ENCODE assay signal across 22 cellular contexts in the genomic region with DNA sequence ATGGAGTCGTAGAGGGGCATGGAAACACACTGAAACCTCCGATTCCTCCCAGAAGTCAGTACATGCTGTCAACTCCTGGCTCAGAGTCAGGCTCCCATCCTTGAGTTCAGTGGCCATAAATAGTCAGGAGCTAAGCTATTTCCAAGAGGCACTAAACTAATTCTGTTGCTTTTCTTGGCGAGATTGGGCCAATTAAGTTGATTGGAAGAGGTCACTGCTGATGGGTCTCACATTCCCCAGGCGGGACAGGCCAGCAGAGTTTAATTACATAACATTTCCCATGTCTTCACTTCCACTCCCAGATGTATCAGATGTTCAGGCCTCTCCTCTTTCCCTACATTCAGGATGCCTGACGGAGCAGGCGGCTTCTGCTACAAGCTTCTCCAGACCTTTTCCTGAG. TPM values are rescaled to one million over a fixed set of nuclear protein-coding genes. Genes with fewer than 3 reads are reported as not detected.
DNase-seq lines count a peak whose midpoint lies in the region; ATAC-seq and TF ChIP-seq lines count a peak whose summit lies in the region.
"Had no signal": no experiment of that assay in that cellular context is flagged by ENCODE, and none has a peak within 500 bp of the region (broad histone marks: within the 10 kb centered on the region; RNA-seq: fewer than 3 reads in every experiment).

No MANE protein-coding gene starts in this region.

- intact Hi-C loops in gastrocnemius medialis (cut with DNase I; ENCODE audit: low total_unique reads), result no loop called here

- H3K27ac ChIP-seq in coronary artery (peak overlapping the region; percentile 67 to 94), hepatocyte (peak overlapping the region; percentile 53), gastrocnemius medialis (peak overlapping the region in 3 of 4 donors; percentile 37 to 62 (median 43))
- H3K27ac ChIP-seq: A549; BLaER1 treated with 17β-estradiol and CSF1 and Interleukin-3, amounts not matched to agents 10 nM and 100 nM had no signal

- H4K20me1 ChIP-seq in hepatocyte (ENCODE audit: insufficient read depth, poor library complexity, severe bottlenecking), result peaks cover 12% of the 10 kb centered on the region

- TF ChIP-seq POLR2A in gastrocnemius medialis (IDR thresholded peaks at IDR 0.05), result no peak

- H3K9me3 ChIP-seq in hepatocyte (ENCODE audit: low read depth) (no peaks in the 10 kb centered on the region), gastrocnemius medialis (no peaks in the 10 kb centered on the region)
- H3K9me3 ChIP-seq: A549 had no signal

- H2AFZ ChIP-seq in hepatocyte, result no peak overlapping the region

- DNase-seq in EH (ENCODE audit: low read depth), result peak; percentile 13
- DNase-seq in coronary artery (ENCODE audit: low spot score), result no peak
- DNase-seq in hepatocyte (ENCODE audit: low spot score), result no peak
- no peak for DNase-seq in gastrocnemius medialis
- DNase-seq in NCI-H1048 (lab: John Stamatoyannopoulos, UW), result no peak
- DNase-seq in NCI-H526 treated with DMSO at 0.1 percent for 48 hours (lab: John Stamatoyannopoulos, UW), result no peak
- DNase-seq in NCI-H128 (lab: John Stamatoyannopoulos, UW; ENCODE audit: unreplicated experiment), result no peak
- no peak for DNase-seq in GM13977 (ENCODE audit: low spot score)
- DNase-seq: CD8-positive, alpha-beta memory T cell; DMS79; KBM-7; NCI-H1092 treated with DMSO at 0.1 percent for 48 hours; NCI-H1694; NCI-H2107; NCI-H345; NCI-H69; NK-92 treated with Interleukin-12 subunit alpha and Interleukin-12 subunit beta, amount 100 ng/mL, for 24 hours; SIG-M5 had no signal

- no peak for ATAC-seq in gastrocnemius medialis
- ATAC-seq: A549, HCT116 had no signal

- peaks cover 20% of the 10 kb centered on the region for H3K4me1 ChIP-seq in hepatocyte (ENCODE audit: insufficient read depth)
- H3K4me1 ChIP-seq in gastrocnemius medialis, result peaks cover 17 to 18% of the 10 kb centered on the region in 2 donors
- H3K4me1 ChIP-seq: A549 had no signal

- H3K27me3 ChIP-seq in hepatocyte (peaks cover 22% of the 10 kb centered on the region), gastrocnemius medialis (peaks cover 0 to 16% (median 10%) of the 10 kb centered on the region in 3 donors)

- 83% methylated on average over 6 of the region's 6 CpGs for WGBS in hepatocyte (ENCODE audit: low lambda C conversion rate, missing lambda C conversion rate)

- TF ChIP-seq CTCF in coronary artery (IDR thresholded peaks at IDR 0.05) (no peak), hepatocyte (IDR thresholded peaks at IDR 0.05; ENCODE audit: poor library complexity) (no peak), gastrocnemius medialis (IDR thresholded peaks at IDR 0.05 in 4 of 5, conservative IDR thresholded peaks at IDR 0.05 in 1 of 5) (no peak), GM13977 (IDR thresholded peaks at IDR 0.05; ENCODE audit: extremely low read depth, insufficient read depth, missing control alignments) (no peak)

- H3K4me3 ChIP-seq in coronary artery (peak overlapping the region; percentile 52), hepatocyte (no peak overlapping the region), gastrocnemius medialis (no peak overlapping the region)
- H3K4me3 ChIP-seq: A549; BLaER1 treated with 17β-estradiol and CSF1 and Interleukin-3, amounts not matched to agents 10 nM and 100 nM had no signal

- H3K79me2 ChIP-seq in hepatocyte, result peaks cover 96% of the 10 kb centered on the region

- in situ Hi-C loops in gastrocnemius medialis (cut with MboI; ENCODE audit: low sequenced_read_pairs in 4 of 4) (loop anchor here in 3 of 4 donors (10.0 to 25.0 kb wide), 4 partner anchors 225 to 575 kb away; no protein-coding TSS in a partner anchor), GM13977 (cut with MboI; ENCODE audit: low pct_unique_long_range_greater_than_20kb, low sequenced_read_pairs, unreplicated experiment) (no loop called here)

- no peaks in the 10 kb centered on the region for H3K9me2 ChIP-seq in hepatocyte (replicated peaks; ENCODE audit: insufficient read depth)

- peak overlapping the region; percentile 4 for H3K4me2 ChIP-seq in hepatocyte
- H3K4me2 ChIP-seq: A549; BLaER1 treated with 17β-estradiol and CSF1 and Interleukin-3, amounts not matched to agents 10 nM and 100 nM had no signal

- H3K36me3 ChIP-seq in hepatocyte (replicated peaks; ENCODE audit: insufficient read depth, low read depth) (no peaks in the 10 kb centered on the region), gastrocnemius medialis (no peaks in the 10 kb centered on the region)
- H3K36me3 ChIP-seq: BLaER1 treated with 17β-estradiol and CSF1 and Interleukin-3, amounts not matched to agents 10 nM and 100 nM had no signal

RNA-seq across cellular contexts. Expression of gene NTF3, which starts 5.2 kb away (rescaled TPM):
- total RNA-seq in hepatocyte (5.0 and 6.9 TPM in 2 replicates), gastrocnemius medialis (under 1 TPM in 2 of 4 donors, not detected in 2; 0.18 to 0.23 TPM)
- polyA plus RNA-seq in hepatocyte, result 6.3 and 7.1 TPM in 2 replicates
- total RNA-seq: CD8-positive, alpha-beta memory T cell; G401 had no signal
- polyA plus RNA-seq: A549; CD8-positive, alpha-beta memory T cell had no signal
